ENCODE assay signal across 20 cellular contexts in genomic region chr2:181142514-181142913, GRCh38.
DNase-seq lines count a peak whose midpoint lies in the region; ATAC-seq and TF ChIP-seq lines count a peak whose summit lies in the region.
"Had no signal": no experiment of that assay in that cellular context is flagged by ENCODE, and none has a peak within 500 bp of the region (broad histone marks: within the 10 kb centered on the region; RNA-seq: fewer than 3 reads in every experiment).

No MANE protein-coding gene starts in this region.

- in situ Hi-C loops in GM13976 (cut with MboI; ENCODE audit: low sequenced_read_pairs, unreplicated experiment) = no loop called here

- no peaks in the 10 kb centered on the region for H3K27me3 Mint-ChIP-seq in CD4-positive, CD25-positive, alpha-beta regulatory T cell
- no peaks in the 10 kb centered on the region for H3K27me3 Mint-ChIP-seq in activated naive CD8-positive, alpha-beta T cell treated with anti-CD3 and anti-CD28 coated beads, Interleukin-2, amount 10 ng/mL, durations not matched to agents 7 days and 5 days

- peaks cover 0 to 2% (median 0%) of the 10 kb centered on the region in 7 donors for H3K9me3 Mint-ChIP-seq in CD4-positive, CD25-positive, alpha-beta regulatory T cell
- H3K9me3 Mint-ChIP-seq in activated naive CD8-positive, alpha-beta T cell treated with anti-CD3 and anti-CD28 coated beads, Interleukin-2, amount 10 ng/mL, durations not matched to agents 7 days and 5 days = peaks cover 5% of the 10 kb centered on the region

- peak; percentile 70 for ATAC-seq in CD4-positive, CD25-positive, alpha-beta regulatory T cell (ENCODE audit: low read depth in 2 of 2)
- ATAC-seq in GM18498 (IDR thresholded peaks at IDR 0.05; ENCODE audit: unreplicated experiment) (peak; percentile 50), HG03280 (IDR thresholded peaks at IDR 0.05; ENCODE audit: unreplicated experiment) (peak; percentile 71)
- ATAC-seq in activated naive CD8-positive, alpha-beta T cell treated with anti-CD3 and anti-CD28 coated beads, Interleukin-2, amount 10 ng/mL, durations not matched to agents 7 days and 5 days (ENCODE audit: low read depth) = peak; percentile 78
- ATAC-seq: esophagus mucosa had no signal

- peak in 1 of 3 donors; percentile 70 for DNase-seq in CD4-positive, CD25-positive, alpha-beta regulatory T cell
- no peak for DNase-seq in activated naive CD8-positive, alpha-beta T cell treated with anti-CD3 and anti-CD28 coated beads, Interleukin-2, amount 10 ng/mL, durations not matched to agents 7 days and 5 days
- DNase-seq in GM13976 (ENCODE audit: low spot score) = no peak
- no peak for DNase-seq in NCI-H69 (lab: John Stamatoyannopoulos, UW)
- no peak for DNase-seq in NCI-H2227 treated with DMSO at 0.1 percent for 48 hours (lab: John Stamatoyannopoulos, UW)
- no peak for DNase-seq in lower leg skin (ENCODE audit: low spot score in 2 of 2)
- DNase-seq: AML-193, anterior cingulate cortex, cortex of kidney, DMS53, kidney, NCI-H1048, NCI-H2171, ovary, SHP77, substantia nigra had no signal

- H3K36me3 ChIP-seq in CD4-positive, CD25-positive, alpha-beta regulatory T cell (ENCODE audit: control insufficient read depth, insufficient read depth, low read length) = no peaks in the 10 kb centered on the region
- H3K36me3 ChIP-seq: ovary had no signal

- H3K9me3 ChIP-seq in CD4-positive, CD25-positive, alpha-beta regulatory T cell (ENCODE audit: control insufficient read depth in 2 of 2, low read length in 2 of 2) = no peaks in the 10 kb centered on the region
- H3K9me3 ChIP-seq: ovary had no signal

- intact Hi-C loops in lower leg skin (cut with DNase I; ENCODE audit: low total_unique reads) = no loop called here

- TF ChIP-seq POLR2A in lower leg skin (IDR thresholded peaks at IDR 0.05) = no peak

- H3K27ac ChIP-seq in CD4-positive, CD25-positive, alpha-beta regulatory T cell (ENCODE audit: insufficient read depth, low read length, poor library complexity, severe bottlenecking) = peak overlapping the region; percentile 56
- H3K27ac ChIP-seq: ovary had no signal

- no peak for TF ChIP-seq CTCF in GM13976 (IDR thresholded peaks at IDR 0.05; ENCODE audit: borderline replicate concordance, control extremely low read depth, extremely low read depth, insufficient read depth, missing control alignments)
- no peak for TF ChIP-seq CTCF in lower leg skin (IDR thresholded peaks at IDR 0.05)

- no peaks in the 10 kb centered on the region for H3K27me3 ChIP-seq in CD4-positive, CD25-positive, alpha-beta regulatory T cell (ENCODE audit: control insufficient read depth, insufficient read depth, low read length)
- H3K27me3 ChIP-seq: ovary had no signal

- peaks cover 12 to 66% (median 24%) of the 10 kb centered on the region in 4 donors for H3K4me1 Mint-ChIP-seq in CD4-positive, CD25-positive, alpha-beta regulatory T cell
- peaks cover 65% of the 10 kb centered on the region for H3K4me1 Mint-ChIP-seq in activated naive CD8-positive, alpha-beta T cell treated with anti-CD3 and anti-CD28 coated beads, Interleukin-2, amount 10 ng/mL, durations not matched to agents 7 days and 5 days

- H3K36me3 Mint-ChIP-seq in CD4-positive, CD25-positive, alpha-beta regulatory T cell = no peaks in the 10 kb centered on the region
- peaks cover 15% of the 10 kb centered on the region for H3K36me3 Mint-ChIP-seq in activated naive CD8-positive, alpha-beta T cell treated with anti-CD3 and anti-CD28 coated beads, Interleukin-2, amount 10 ng/mL, durations not matched to agents 7 days and 5 days

- H3K4me1 ChIP-seq in CD4-positive, CD25-positive, alpha-beta regulatory T cell (ENCODE audit: control insufficient read depth, insufficient read depth, low read length, poor library complexity, severe bottlenecking) = peaks cover 21% of the 10 kb centered on the region

- POLR2A ChIA-PET in activated naive CD8-positive, alpha-beta T cell treated with anti-CD3 and anti-CD28 coated beads, Interleukin-2, amount 10 ng/mL, durations not matched to agents 7 days and 5 days (lab: Charles Lee) = interaction anchor here (1.3 to 6.5 kb wide), 5 partner anchors 12 to 315 kb away, joined by 4 to 64 read pairs (median 7); partner anchors contain the start of gene ITGA4

- peak overlapping the region; percentile 65 for H3K4me3 ChIP-seq in CD4-positive, CD25-positive, alpha-beta regulatory T cell (ENCODE audit: low read depth, low read length)
- H3K4me3 ChIP-seq in lower leg skin (ENCODE audit: low read depth, poor library complexity, severe bottlenecking) = no peak overlapping the region
- H3K4me3 ChIP-seq: ovary, smooth muscle cell had no signal

- 74 to 80% methylated on average over 4 of the region's 4 CpGs for WGBS in lower leg skin, 2 donors

- H3K27ac Mint-ChIP-seq in CD4-positive, CD25-positive, alpha-beta regulatory T cell = peak overlapping the region; percentile 85 to 90 (median 89)
- peak overlapping the region; percentile 92 for H3K27ac Mint-ChIP-seq in activated naive CD8-positive, alpha-beta T cell treated with anti-CD3 and anti-CD28 coated beads, Interleukin-2, amount 10 ng/mL, durations not matched to agents 7 days and 5 days

- H3K4me3 Mint-ChIP-seq in CD4-positive, CD25-positive, alpha-beta regulatory T cell = peak overlapping the region in 3 of 4 donors; percentile 54 to 72 (median 65)
- peak overlapping the region; percentile 78 for H3K4me3 Mint-ChIP-seq in activated naive CD8-positive, alpha-beta T cell treated with anti-CD3 and anti-CD28 coated beads, Interleukin-2, amount 10 ng/mL, durations not matched to agents 7 days and 5 days
